1 cellular context compared by ENCODE assay signal in genomic region chr18:49848115-49848514, GRCh38.
TF ChIP-seq lines count a peak whose summit lies in the region.

No MANE protein-coding gene starts in this region.

TF ChIP-seq in H1, 55 proteins besides CTCF, POLR2A, EP300 and RAD21:
- TF ChIP-seq BRCA1 (IDR thresholded peaks at IDR 0.05; ENCODE audit: low read depth, low read length) (no peak), CEBPB (IDR thresholded peaks at IDR 0.05; ENCODE audit: low read depth, low read length) (no peak)
- TF ChIP-seq, protein P1, sequence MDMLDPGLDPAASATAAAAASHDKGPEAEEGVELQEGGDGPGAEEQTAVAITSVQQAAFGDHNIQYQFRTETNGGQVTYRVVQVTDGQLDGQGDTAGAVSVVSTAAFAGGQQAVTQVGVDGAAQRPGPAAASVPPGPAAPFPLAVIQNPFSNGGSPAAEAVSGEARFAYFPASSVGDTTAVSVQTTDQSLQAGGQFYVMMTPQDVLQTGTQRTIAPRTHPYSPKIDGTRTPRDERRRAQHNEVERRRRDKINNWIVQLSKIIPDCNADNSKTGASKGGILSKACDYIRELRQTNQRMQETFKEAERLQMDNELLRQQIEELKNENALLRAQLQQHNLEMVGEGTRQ (IDR thresholded peaks at IDR 0.05; ENCODE audit: low read length): no peak
